8 cellular contexts compared by ENCODE assay signal in the genomic region with DNA sequence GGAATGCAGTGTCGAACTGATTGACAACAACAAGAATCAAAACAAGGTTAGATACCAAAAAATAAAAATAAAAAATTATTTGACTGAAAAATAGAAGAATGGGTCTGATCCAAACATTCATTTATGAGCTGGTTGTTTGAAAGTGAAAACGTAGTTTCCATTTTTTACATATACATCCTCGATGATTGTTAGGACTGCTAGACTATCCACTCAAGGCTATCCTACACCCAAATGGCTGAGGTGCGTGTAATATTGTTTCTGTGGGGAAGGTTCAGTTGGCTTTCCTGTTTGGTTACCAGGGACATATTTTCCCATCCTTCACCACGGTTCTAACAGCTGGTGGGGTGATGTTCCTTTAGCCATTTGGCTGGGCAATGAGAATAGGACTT.
A peak's percentile ranks its signal among the peaks of the same experiment; 100 is the strongest.
DNase-seq lines count a peak whose midpoint lies in the region; ATAC-seq and TF ChIP-seq lines count a peak whose summit lies in the region.

No MANE protein-coding gene starts in this region.

- H3K36me3 ChIP-seq in PC-3 (ENCODE audit: low read depth, low read length): no peaks in the 10 kb centered on the region; the same call in 1 of the 2 replicates
- H3K36me3 ChIP-seq in left lung: no peaks in the 10 kb centered on the region

- no peak overlapping the region for H3K27ac ChIP-seq in CD4-positive, alpha-beta T cell (ENCODE audit: low read depth, low read length)
- peak overlapping the region; percentile 64 for H3K27ac ChIP-seq in PC-3 (ENCODE audit: low read length)
- peak overlapping the region; percentile 50 to 94 for H3K27ac ChIP-seq in left lung

- no peak overlapping the region for H2AFZ ChIP-seq in PC-3 (ENCODE audit: low read length)

- CTCF ChIA-PET in CD4-positive, alpha-beta T cell (lab: Charles Lee): interaction anchor here (0.7 to 0.8 kb wide), 2 partner anchors 35 to 92 kb away, joined by 3 read pairs; no protein-coding TSS in a partner anchor
- CTCF ChIA-PET in PC-3 (lab: Charles Lee): no interaction called here

- peaks cover 20% of the 10 kb centered on the region for H3K9me3 Mint-ChIP-seq in CD4-positive, alpha-beta T cell

- H3K4me3 ChIP-seq in PC-3 (ENCODE audit: low read length) (peak overlapping the region; percentile 20; the same call in 1 of the 2 replicates), left lung (peak overlapping the region in 1 of 2 donors; percentile 18)

- intact Hi-C loops in CD4-positive, alpha-beta T cell (cut with DNase I, micrococcal nuclease): loop anchor here (2.0 to 5.0 kb wide), 2 partner anchors 101 to 102 kb away; partner anchors contain the start of gene BACH1 (in 2 of the 2)
- intact Hi-C loops in PC-3 (cut with micrococcal nuclease) (loop anchor here (1.0 to 2.0 kb wide), 3 partner anchors 10 to 22 kb away; no protein-coding TSS in a partner anchor), left lung (cut with DNase I) (no loop called here)

- no peak for DNase-seq in CD4-positive, alpha-beta T cell
- DNase-seq in PC-3 (peak; percentile 9), left lung (no peak), retina (no peak), HuH-7 (ENCODE audit: low spot score) (no peak), AML-193 (lab: John Stamatoyannopoulos, UW) (no peak)

- no peaks in the 10 kb centered on the region for H3F3A ChIP-seq in PC-3 (ENCODE audit: low read length, unreplicated experiment)

- H3K27me3 ChIP-seq in CD4-positive, alpha-beta T cell (ENCODE audit: control insufficient read depth, insufficient read depth, low read length): no peaks in the 10 kb centered on the region
- H3K27me3 ChIP-seq in PC-3 (ENCODE audit: low read length) (no peaks in the 10 kb centered on the region), left lung (no peaks in the 10 kb centered on the region)

- peak overlapping the region; percentile 55 for H3K4me3 Mint-ChIP-seq in CD4-positive, alpha-beta T cell

- H4K20me1 ChIP-seq in PC-3 (ENCODE audit: low read length): no peaks in the 10 kb centered on the region

- H3K36me3 Mint-ChIP-seq in CD4-positive, alpha-beta T cell (ENCODE audit: low read depth): peaks cover 19% of the 10 kb centered on the region

- TSS peak; percentile 83 for BruUV-seq in PC-3 (replicated peaks; lab: Mats Ljungman, UMichigan)

- peak overlapping the region; percentile 66 for H3K27ac Mint-ChIP-seq in CD4-positive, alpha-beta T cell

- peak overlapping the region; percentile 15; the same call in 1 of the 2 replicates for H3K9ac ChIP-seq in PC-3 (ENCODE audit: low read length)

- peaks cover 19% of the 10 kb centered on the region for H3K4me1 Mint-ChIP-seq in CD4-positive, alpha-beta T cell (ENCODE audit: low read depth)

- POLR2A ChIA-PET in CD4-positive, alpha-beta T cell (lab: Charles Lee): interaction anchor here (0.7 to 1.3 kb wide), 2 partner anchors 103 to 1623 kb away, joined by 3 read pairs; no protein-coding TSS in a partner anchor
- POLR2A ChIA-PET in PC-3 (lab: Charles Lee; ENCODE audit: unreplicated experiment): interaction anchor here (0.6 kb wide), 1 partner anchor 8 kb away, joined by 3 read pairs; no protein-coding TSS in a partner anchor

- no peak for TF ChIP-seq CTCF in CD4-positive, alpha-beta T cell (IDR thresholded peaks at IDR 0.05)
- no peak for TF ChIP-seq CTCF in PC-3 (conservative IDR thresholded peaks at IDR 0.05; ENCODE audit: low read depth, low read length)
- no peak for TF ChIP-seq CTCF in left lung (IDR thresholded peaks at IDR 0.05)

- peaks cover 7% of the 10 kb centered on the region for H3K9me3 ChIP-seq in CD4-positive, alpha-beta T cell (ENCODE audit: control insufficient read depth, low read length)
- peaks cover 10% of the 10 kb centered on the region; the same call in 1 of the 2 replicates for H3K9me3 ChIP-seq in PC-3 (ENCODE audit: low read length)
- H3K9me3 ChIP-seq in left lung: peaks cover 0 to 12% of the 10 kb centered on the region in 2 donors

- no peaks in the 10 kb centered on the region for H3K27me3 Mint-ChIP-seq in CD4-positive, alpha-beta T cell

- H3K4me1 ChIP-seq in PC-3 (ENCODE audit: insufficient read depth, low read length): peaks cover 34% of the 10 kb centered on the region
- H3K4me1 ChIP-seq in left lung: peaks cover 6 to 53% of the 10 kb centered on the region in 2 donors

- ATAC-seq in CD4-positive, alpha-beta T cell (ENCODE audit: poor library complexity): peak; percentile 15
- ATAC-seq in GM21390 (IDR thresholded peaks at IDR 0.05; ENCODE audit: unreplicated experiment) (peak; percentile 5), PC-3 (peak; percentile 3; the same call in 1 of the 2 replicates), left lung (no peak), HG03196 (IDR thresholded peaks at IDR 0.05; ENCODE audit: unreplicated experiment) (no peak)

- H3K4me2 ChIP-seq in PC-3 (ENCODE audit: low read length): peak overlapping the region; percentile 78

- no peaks in the 10 kb centered on the region for H3K79me2 ChIP-seq in PC-3 (ENCODE audit: low read length)

- no peaks in the 10 kb centered on the region for H3K9me2 ChIP-seq in PC-3 (replicated peaks; ENCODE audit: low read length)

Comparison
In these comparisons a context has a peak if more than half of its experiments do, and no peak if none do; other contexts are left out.
1. ATAC-seq: peak in CD4-positive, alpha-beta T cell (single experiment), GM21390 (single experiment) and PC-3 (single experiment); none in left lung (single experiment) and HG03196 (single experiment).
2. intact Hi-C loops: an anchor here in CD4-positive, alpha-beta T cell (2.0 to 5.0 kb wide) and PC-3 (1.0 to 2.0 kb wide); none called in left lung.